Comparison of ENCODE assay signal across 12 cellular contexts in the genomic region with DNA sequence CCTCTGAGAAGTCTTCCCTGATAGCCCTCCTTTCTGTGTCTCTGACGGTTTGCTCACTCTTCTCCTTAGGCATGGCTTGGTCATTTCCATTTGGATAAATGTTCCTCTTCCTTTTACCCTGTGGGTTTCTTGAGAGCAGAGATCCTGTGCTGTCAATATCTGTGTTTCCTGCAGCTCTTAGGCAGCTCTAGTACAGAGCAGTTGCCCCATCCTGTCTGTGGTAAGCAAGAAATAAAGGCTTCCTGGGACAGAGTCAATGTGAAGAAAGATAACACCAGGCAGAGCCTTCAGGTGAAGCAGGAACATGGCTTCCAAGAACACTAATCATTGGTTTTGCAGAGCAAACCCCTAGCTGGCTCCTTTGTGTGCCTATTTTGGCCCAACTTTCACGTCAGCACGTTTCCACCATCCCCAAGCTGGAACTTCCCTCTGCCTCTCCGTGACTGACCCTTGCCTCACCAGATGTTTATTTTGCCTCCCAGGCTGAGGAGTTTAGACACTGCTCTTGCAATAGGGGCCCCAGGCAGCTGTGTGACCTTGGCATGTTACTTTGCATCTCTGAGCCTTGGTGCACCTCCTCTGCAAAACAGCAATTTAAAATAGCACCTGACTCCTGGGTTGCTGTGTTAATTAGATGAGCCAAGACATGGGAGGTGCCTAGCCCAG. TPM values are rescaled to one million over a fixed set of nuclear protein-coding genes. Genes with fewer than 3 reads are reported as not detected.
A peak's percentile ranks its signal among the peaks of the same experiment; 100 is the strongest.
DNase-seq lines count a peak whose midpoint lies in the region; TF ChIP-seq lines count a peak whose summit lies in the region.
"Had no signal": no experiment of that assay in that cellular context is flagged by ENCODE, and none has a peak within 500 bp of the region (broad histone marks: within the 10 kb centered on the region; RNA-seq: fewer than 3 reads in every experiment).

No MANE protein-coding gene starts in this region.

- no peaks in the 10 kb centered on the region for H3K27me3 Mint-ChIP-seq in activated T-cell treated with anti-CD3 and anti-CD28 coated beads, Interleukin-2, amount 50 U/mL, for 24 hours

- TF ChIP-seq POLR2A in spleen (IDR thresholded peaks at IDR 0.05), result no peak

- no peaks in the 10 kb centered on the region for H3K9me3 Mint-ChIP-seq in activated T-cell treated with anti-CD3 and anti-CD28 coated beads, Interleukin-2, amount 50 U/mL, for 24 hours
- H3K9me3 Mint-ChIP-seq: natural killer cell treated with Interleukin-12 subunit alpha and Interleukin-12 subunit beta and Interleukin-15 and Interleukin-18, amount 100 ng/mL, for 72 hours had no signal

- H4K20me1 ChIP-seq in OCI-LY1 (ENCODE audit: insufficient read depth, low read length), result no peaks in the 10 kb centered on the region

- H3K27me3 ChIP-seq in OCI-LY1 (ENCODE audit: insufficient read depth, low read length), result no peaks in the 10 kb centered on the region
- H3K27me3 ChIP-seq in spleen (replicated peaks in 1 of 7), result no peaks in the 10 kb centered on the region
- H3K27me3 ChIP-seq: cardiac muscle cell, heart left ventricle had no signal

- H3K9me2 ChIP-seq in OCI-LY1 (ENCODE audit: low read depth, low read length), result no peaks in the 10 kb centered on the region

- H3K4me3 ChIP-seq in OCI-LY1 (ENCODE audit: low read depth, low read length, poor library complexity, severe bottlenecking) (no peak overlapping the region), fibroblast of villous mesenchyme (ENCODE audit: low read depth, low read length) (no peak overlapping the region), spleen (peak overlapping the region in 1 of 8 donors; percentile 8)
- H3K4me3 ChIP-seq: cardiac muscle cell, heart left ventricle had no signal

- peak overlapping the region; percentile 27; the same call in 1 of the 2 replicates for H2AFZ ChIP-seq in OCI-LY1 (ENCODE audit: low read length)

- H3K36me3 ChIP-seq in OCI-LY1 (ENCODE audit: insufficient read depth, low read length) (no peaks in the 10 kb centered on the region), spleen (no peaks in the 10 kb centered on the region)
- H3K36me3 ChIP-seq: cardiac muscle cell, heart left ventricle had no signal

- H3K79me2 ChIP-seq in OCI-LY1 (ENCODE audit: insufficient read depth, low read length), result no peaks in the 10 kb centered on the region

- H3K4me3 Mint-ChIP-seq in activated T-cell treated with anti-CD3 and anti-CD28 coated beads, Interleukin-2, amount 50 U/mL, for 24 hours, result no peak overlapping the region
- H3K4me3 Mint-ChIP-seq: natural killer cell treated with Interleukin-12 subunit alpha and Interleukin-12 subunit beta and Interleukin-15 and Interleukin-18, amount 100 ng/mL, for 72 hours had no signal

- H3K4me1 ChIP-seq in OCI-LY1 (ENCODE audit: insufficient read depth, low read length, severe bottlenecking), result peaks cover 55% of the 10 kb centered on the region
- peaks cover 21 to 59% (median 43%) of the 10 kb centered on the region in 6 donors for H3K4me1 ChIP-seq in spleen

- H3K4me1 Mint-ChIP-seq in activated T-cell treated with anti-CD3 and anti-CD28 coated beads, Interleukin-2, amount 50 U/mL, for 24 hours (ENCODE audit: low read depth), result peaks cover 4% of the 10 kb centered on the region

- H3K27ac Mint-ChIP-seq in activated T-cell treated with anti-CD3 and anti-CD28 coated beads, Interleukin-2, amount 50 U/mL, for 24 hours, result no peak overlapping the region
- H3K27ac Mint-ChIP-seq: natural killer cell treated with Interleukin-12 subunit alpha and Interleukin-12 subunit beta and Interleukin-15 and Interleukin-18, amount 100 ng/mL, for 72 hours had no signal

- TF ChIP-seq CTCF in OCI-LY1 (IDR thresholded peaks at IDR 0.05; ENCODE audit: low read length), result no peak
- no peak for TF ChIP-seq CTCF in fibroblast of villous mesenchyme (IDR thresholded peaks at IDR 0.05; ENCODE audit: insufficient read depth, low read depth, low read length)
- TF ChIP-seq CTCF in spleen (IDR thresholded peaks at IDR 0.05 in 8 of 11, conservative IDR thresholded peaks at IDR 0.05 in 3 of 11), result no peak

- DNase-seq in H4 (ENCODE audit: low spot score), result peak; percentile 29
- peak; percentile 53 for DNase-seq in fibroblast of villous mesenchyme (ENCODE audit: low read depth)
- no peak for DNase-seq in spleen
- DNase-seq in cerebellum (ENCODE audit: low spot score), result no peak
- no peak for DNase-seq in GOT3 (lab: John Stamatoyannopoulos, UW)
- no peak for DNase-seq in activated T-cell treated with anti-CD3 and anti-CD28 coated beads, Interleukin-2, amount 50 U/mL, for 24 hours
- DNase-seq: activated T-cell treated with anti-CD3 and anti-CD28 coated beads for 4 hours, T1000 had no signal

- 18 to 39% (median 25%) methylated on average over 4 of the region's 4 CpGs for WGBS in spleen, 5 donors

- no peaks in the 10 kb centered on the region for H3K9me3 ChIP-seq in OCI-LY1 (ENCODE audit: low read length)
- H3K9me3 ChIP-seq in spleen, result no peaks in the 10 kb centered on the region
- H3K9me3 ChIP-seq: heart left ventricle had no signal

- H3K9ac ChIP-seq in OCI-LY1 (ENCODE audit: low read length), result peak overlapping the region; percentile 17; the same call in 1 of the 2 replicates

- H3F3A ChIP-seq in OCI-LY1 (ENCODE audit: insufficient read depth, low read length), result no peaks in the 10 kb centered on the region

- H3K36me3 Mint-ChIP-seq in activated T-cell treated with anti-CD3 and anti-CD28 coated beads, Interleukin-2, amount 50 U/mL, for 24 hours (ENCODE audit: low read depth), result no peaks in the 10 kb centered on the region
- H3K36me3 Mint-ChIP-seq: natural killer cell treated with Interleukin-12 subunit alpha and Interleukin-12 subunit beta and Interleukin-15 and Interleukin-18, amount 100 ng/mL, for 72 hours had no signal

- H3K4me2 ChIP-seq in OCI-LY1 (ENCODE audit: low read length), result peak overlapping the region; percentile 28; the same call in 1 of the 2 replicates

- intact Hi-C loops in spleen (cut with DNase I; ENCODE audit: low total_unique reads), result no loop called here

- peak overlapping the region; percentile 96 for H3K27ac ChIP-seq in OCI-LY1 (ENCODE audit: low read depth, low read length, poor library complexity, severe bottlenecking)
- peak overlapping the region in 7 of 8 donors; percentile 51 to 90 (median 72) for H3K27ac ChIP-seq in spleen
- H3K27ac ChIP-seq: cardiac muscle cell had no signal

RNA-seq across cellular contexts. Expression of a gene that starts 49.6 kb away (rescaled TPM):
- 38.3 and 41.1 TPM in 2 replicates for total RNA-seq in H4 (2014; rRNA removed; shearing (Covaris generic))
- 28.9 and 39.3 TPM in 2 replicates for total RNA-seq in fibroblast of villous mesenchyme
- total RNA-seq in spleen, result 10 to 100 TPM; 22.6 to 32.6 (median 27.6) TPM
- 10 to 100 TPM; 11.9 to 17.0 (median 16.0) TPM for polyA plus RNA-seq in spleen
- total RNA-seq in cerebellum, result 76.2 TPM

Comparison
In these comparisons a context has a peak if more than half of its experiments do, and no peak if none do; other contexts are left out.
1. DNase-seq: peak in H4 (single experiment) and fibroblast of villous mesenchyme (single experiment); none in spleen (single experiment), cerebellum (single experiment), GOT3 (single experiment) and activated T-cell treated with anti-CD3 and anti-CD28 coated beads, Interleukin-2, amount 50 U/mL, for 24 hours (single experiment).